Comparison of ENCODE assay signal across 10 cellular contexts in the genomic region with DNA sequence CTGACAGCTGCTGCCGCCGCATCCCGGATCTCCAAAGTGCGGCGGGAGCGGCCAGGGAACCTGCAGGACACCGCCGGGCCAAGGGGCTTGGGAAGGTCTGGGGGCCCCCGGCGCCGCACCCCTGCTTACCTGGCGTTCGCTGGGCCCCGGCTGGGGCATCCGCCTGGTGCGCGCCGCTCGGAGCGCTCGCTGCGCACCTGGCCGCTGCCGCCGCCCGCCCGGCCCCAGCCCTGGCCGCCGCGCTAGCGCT. TPM values are rescaled to one million over a fixed set of nuclear protein-coding genes. Genes with fewer than 3 reads are reported as not detected.
DNase-seq lines count a peak whose midpoint lies in the region; ATAC-seq, FAIRE-seq and TF ChIP-seq lines count a peak whose summit lies in the region.
"Had no signal": no experiment of that assay in that cellular context is flagged by ENCODE, and none has a peak within 500 bp of the region (broad histone marks: within the 10 kb centered on the region; RNA-seq: fewer than 3 reads in every experiment).

No MANE protein-coding gene starts in this region.

- WGBS in suprapubic skin: no CpG with 5 or more reads among the region's 31 CpGs

- peak overlapping the region; percentile 98 for H2AFZ ChIP-seq in GM23338

- H3K27me3 ChIP-seq in GM23338 (ENCODE audit: insufficient read depth) (peaks cover 62% of the 10 kb centered on the region), kidney epithelial cell (ENCODE audit: control insufficient read depth, insufficient read depth, low read length) (no peaks in the 10 kb centered on the region), suprapubic skin (no peaks in the 10 kb centered on the region), SJCRH30 (no peaks in the 10 kb centered on the region)
- H3K27me3 ChIP-seq in CD8-positive, alpha-beta T cell (ENCODE audit: insufficient read depth, low read length): peaks cover 11% of the 10 kb centered on the region

- TF ChIP-seq CTCF in GM23338 (conservative IDR thresholded peaks at IDR 0.05; ENCODE audit: low read depth in 2 of 2) (no peak), WTC11 (IDR thresholded peaks at IDR 0.05) (no peak), kidney epithelial cell (IDR thresholded peaks at IDR 0.05; ENCODE audit: insufficient read depth, low read length, poor library complexity, severe bottlenecking) (no peak), suprapubic skin (IDR thresholded peaks at IDR 0.05) (no peak)
- no peak for TF ChIP-seq CTCF in CD8-positive, alpha-beta T cell (IDR thresholded peaks at IDR 0.05)

- TF ChIP-seq EP300 in suprapubic skin (IDR thresholded peaks at IDR 0.05): no peak

- no peaks in the 10 kb centered on the region for H4K20me1 ChIP-seq in GM23338 (replicated peaks; ENCODE audit: insufficient read depth)

- 0 out of 2 replicates have a peak, but pooled peaks cover 7% of the 10 kb centered on the region for H3F3A ChIP-seq in GM23338 (replicated peaks; ENCODE audit: low read depth)

- no peak for DNase-seq in GM23338 (ENCODE audit: low spot score)
- DNase-seq in WTC11 (ENCODE audit: low spot score): no peak
- DNase-seq in kidney epithelial cell (ENCODE audit: low read depth): no peak
- DNase-seq in suprapubic skin (ENCODE audit: low spot score in 2 of 2): no peak
- no peak for DNase-seq in CD8-positive, alpha-beta T cell
- no peak for DNase-seq in SJCRH30
- no peak for DNase-seq in urothelium cell line (ENCODE audit: low spot score)
- DNase-seq in NOMO-1 treated with dmso at 0.1 percent for 144 hours (lab: John Stamatoyannopoulos, UW; ENCODE audit: unreplicated experiment): no peak
- DNase-seq: stimulated activated CD4-positive, alpha-beta T cell treated with anti-CD3 and anti-CD28 coated beads, Interleukin-4, amount 100 ng/mL, for 4 hours had no signal

- H3K4me3 Mint-ChIP-seq in GM23338 (peak overlapping the region; percentile 91), WTC11 (peak overlapping the region; percentile 88)
- H3K4me3 Mint-ChIP-seq in CD8-positive, alpha-beta T cell: no peak overlapping the region

- H3K4me2 ChIP-seq in GM23338: peak overlapping the region; percentile 98

- no peaks in the 10 kb centered on the region for H3K36me3 ChIP-seq in GM23338 (ENCODE audit: insufficient read depth)
- no peaks in the 10 kb centered on the region for H3K36me3 ChIP-seq in kidney epithelial cell (ENCODE audit: control insufficient read depth, insufficient read depth, low read length)
- H3K36me3 ChIP-seq in suprapubic skin: no peaks in the 10 kb centered on the region
- no peaks in the 10 kb centered on the region for H3K36me3 ChIP-seq in CD8-positive, alpha-beta T cell (ENCODE audit: insufficient read depth, low read length)
- no peaks in the 10 kb centered on the region for H3K36me3 ChIP-seq in SJCRH30

- ATAC-seq in GM23338 (no peak), WTC11 (no peak)
- no peak for ATAC-seq in CD8-positive, alpha-beta T cell

- H3K4me1 Mint-ChIP-seq in GM23338 (peaks cover 12% of the 10 kb centered on the region), WTC11 (peaks cover 26% of the 10 kb centered on the region)
- H3K4me1 Mint-ChIP-seq in CD8-positive, alpha-beta T cell (ENCODE audit: low read depth): peaks cover 12% of the 10 kb centered on the region

- H3K4me3 ChIP-seq in GM23338 (peak overlapping the region; percentile 90), kidney epithelial cell (ENCODE audit: low read depth, low read length) (peak overlapping the region; percentile 78), suprapubic skin (peak overlapping the region; percentile 84), SJCRH30 (no peak overlapping the region)
- H3K4me3 ChIP-seq in CD8-positive, alpha-beta T cell (ENCODE audit: low read depth, low read length): no peak overlapping the region

- H3K27ac ChIP-seq in GM23338 (ENCODE audit: low read depth): no peak overlapping the region
- peak overlapping the region; percentile 89 for H3K27ac ChIP-seq in suprapubic skin
- no peak overlapping the region for H3K27ac ChIP-seq in CD8-positive, alpha-beta T cell (ENCODE audit: low read depth, low read length)
- H3K27ac ChIP-seq in SJCRH30: no peak overlapping the region

- H3K9me3 ChIP-seq in suprapubic skin: no peaks in the 10 kb centered on the region
- H3K9me3 ChIP-seq in CD8-positive, alpha-beta T cell (ENCODE audit: low read length): no peaks in the 10 kb centered on the region
- no peaks in the 10 kb centered on the region for H3K9me3 ChIP-seq in SJCRH30 (replicated peaks)

- H3K9me2 ChIP-seq in GM23338 (ENCODE audit: insufficient read depth): no peaks in the 10 kb centered on the region

- no peak for FAIRE-seq in urothelium cell line (lab: Jason Lieb, UNC)
- FAIRE-seq: colon had no signal

- H3K4me1 ChIP-seq in GM23338 (ENCODE audit: insufficient read depth): no peaks in the 10 kb centered on the region
- peaks cover 39% of the 10 kb centered on the region for H3K4me1 ChIP-seq in suprapubic skin
- no peaks in the 10 kb centered on the region for H3K4me1 ChIP-seq in CD8-positive, alpha-beta T cell (ENCODE audit: insufficient read depth, low read length)
- H3K4me1 ChIP-seq in SJCRH30: no peaks in the 10 kb centered on the region

- H3K27ac Mint-ChIP-seq in GM23338 (no peak overlapping the region), WTC11 (no peak overlapping the region)
- no peak overlapping the region for H3K27ac Mint-ChIP-seq in CD8-positive, alpha-beta T cell

- intact Hi-C loops in CD8-positive, alpha-beta T cell (cut with DNase I, micrococcal nuclease): no loop called here

- POLR2A ChIA-PET in WTC11 (lab: Charles Lee): interaction anchor here (1.2 kb wide), 1 partner anchor 16 kb away, joined by 4 read pairs; no protein-coding TSS in a partner anchor
- POLR2A ChIA-PET in CD8-positive, alpha-beta T cell (lab: Charles Lee): no interaction called here

- H3K79me2 ChIP-seq in GM23338 (replicated peaks; ENCODE audit: insufficient read depth): no peaks in the 10 kb centered on the region; the same call in 1 of the 2 replicates

- CTCF ChIA-PET in WTC11 (lab: Charles Lee): interaction anchor here (1.0 to 1.2 kb wide), 4 partner anchors 41 to 172 kb away, joined by 3 to 4 read pairs (median 4); no protein-coding TSS in a partner anchor
- CTCF ChIA-PET in CD8-positive, alpha-beta T cell (lab: Charles Lee): no interaction called here

- H3K9me3 Mint-ChIP-seq in GM23338 (no peaks in the 10 kb centered on the region; the same call in 2 of the 3 replicates), WTC11 (no peaks in the 10 kb centered on the region)
- H3K9me3 Mint-ChIP-seq in CD8-positive, alpha-beta T cell: no peaks in the 10 kb centered on the region

- TF ChIP-seq POLR2A in suprapubic skin (IDR thresholded peaks at IDR 0.05): no peak

- H3K36me3 Mint-ChIP-seq in GM23338 (ENCODE audit: low read depth) (no peaks in the 10 kb centered on the region), WTC11 (no peaks in the 10 kb centered on the region)
- no peaks in the 10 kb centered on the region for H3K36me3 Mint-ChIP-seq in CD8-positive, alpha-beta T cell

- H3K27me3 Mint-ChIP-seq in GM23338 (ENCODE audit: insufficient read depth, low read depth, poor library complexity): peaks cover 44% of the 10 kb centered on the region
- peaks cover 53% of the 10 kb centered on the region for H3K27me3 Mint-ChIP-seq in WTC11 (ENCODE audit: low read depth)
- H3K27me3 Mint-ChIP-seq in CD8-positive, alpha-beta T cell (ENCODE audit: low read depth): peaks cover 38% of the 10 kb centered on the region

TF ChIP-seq in GM23338, 12 proteins besides CTCF, POLR2A, EP300 and RAD21 (continues in another document):
- no peak for TF ChIP-seq JUNB (IDR thresholded peaks at IDR 0.05; ENCODE audit: unreplicated experiment)
- no peak for TF ChIP-seq STAT1 (IDR thresholded peaks at IDR 0.05; ENCODE audit: unreplicated experiment)

TF ChIP-seq in WTC11, 78 proteins besides CTCF, POLR2A, EP300 and RAD21 (continues in another document):
- TF ChIP-seq, protein P1, sequence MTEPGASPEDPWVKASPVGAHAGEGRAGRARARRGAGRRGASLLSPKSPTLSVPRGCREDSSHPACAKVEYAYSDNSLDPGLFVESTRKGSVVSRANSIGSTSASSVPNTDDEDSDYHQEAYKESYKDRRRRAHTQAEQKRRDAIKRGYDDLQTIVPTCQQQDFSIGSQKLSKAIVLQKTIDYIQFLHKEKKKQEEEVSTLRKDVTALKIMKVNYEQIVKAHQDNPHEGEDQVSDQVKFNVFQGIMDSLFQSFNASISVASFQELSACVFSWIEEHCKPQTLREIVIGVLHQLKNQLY (CRISPR knock-in tag; IDR thresholded peaks at IDR 0.05): no peak
- TF ChIP-seq ZNF219 (CRISPR knock-in tag; IDR thresholded peaks at IDR 0.05; ENCODE audit: borderline replicate concordance) (no peak), CBFB (CRISPR knock-in tag; IDR thresholded peaks at IDR 0.05; ENCODE audit: low read depth) (no peak), FOXJ3 (CRISPR knock-in tag; IDR thresholded peaks at IDR 0.05; ENCODE audit: borderline replicate concordance) (no peak), ZNF317 (CRISPR knock-in tag; IDR thresholded peaks at IDR 0.05; ENCODE audit: borderline replicate concordance, low read depth) (no peak), RORB (CRISPR knock-in tag; IDR thresholded peaks at IDR 0.05) (no peak)
- TF ChIP-seq, protein P2, sequence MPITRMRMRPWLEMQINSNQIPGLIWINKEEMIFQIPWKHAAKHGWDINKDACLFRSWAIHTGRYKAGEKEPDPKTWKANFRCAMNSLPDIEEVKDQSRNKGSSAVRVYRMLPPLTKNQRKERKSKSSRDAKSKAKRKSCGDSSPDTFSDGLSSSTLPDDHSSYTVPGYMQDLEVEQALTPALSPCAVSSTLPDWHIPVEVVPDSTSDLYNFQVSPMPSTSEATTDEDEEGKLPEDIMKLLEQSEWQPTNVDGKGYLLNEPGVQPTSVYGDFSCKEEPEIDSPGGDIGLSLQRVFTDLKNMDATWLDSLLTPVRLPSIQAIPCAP (CRISPR knock-in tag; IDR thresholded peaks at IDR 0.05): no peak
- TF ChIP-seq, protein P3, sequence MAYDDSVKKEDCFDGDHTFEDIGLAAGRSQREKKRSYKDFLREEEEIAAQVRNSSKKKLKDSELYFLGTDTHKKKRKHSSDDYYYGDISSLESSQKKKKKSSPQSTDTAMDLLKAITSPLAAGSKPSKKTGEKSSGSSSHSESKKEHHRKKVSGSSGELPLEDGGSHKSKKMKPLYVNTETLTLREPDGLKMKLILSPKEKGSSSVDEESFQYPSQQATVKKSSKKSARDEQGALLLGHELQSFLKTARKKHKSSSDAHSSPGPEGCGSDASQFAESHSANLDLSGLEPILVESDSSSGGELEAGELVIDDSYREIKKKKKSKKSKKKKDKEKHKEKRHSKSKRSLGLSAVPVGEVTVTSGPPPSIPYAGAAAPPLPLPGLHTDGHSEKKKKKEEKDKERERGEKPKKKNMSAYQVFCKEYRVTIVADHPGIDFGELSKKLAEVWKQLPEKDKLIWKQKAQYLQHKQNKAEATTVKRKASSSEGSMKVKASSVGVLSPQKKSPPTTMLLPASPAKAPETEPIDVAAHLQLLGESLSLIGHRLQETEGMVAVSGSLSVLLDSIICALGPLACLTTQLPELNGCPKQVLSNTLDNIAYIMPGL (CRISPR knock-in tag; IDR thresholded peaks at IDR 0.05): no peak

RNA-seq across cellular contexts. Expression of a gene that starts 0.3 kb away (rescaled TPM):
- total RNA-seq in GM23338 (2014; rRNA removed; shearing (Covaris generic)): 3.0 and 3.9 TPM in 2 replicates
- polyA plus RNA-seq in GM23338 (2016; fragmentation: Nextera tagmentation; extraction: Ambion mirVana): 1.0 and 1.7 TPM in 2 replicates
- total RNA-seq in WTC11 (2021): 2.7 to 5.6 TPM (median 3.9 TPM) in 3 replicates
- total RNA-seq in kidney epithelial cell: 13.1 and 14.7 TPM in 2 replicates
- total RNA-seq in suprapubic skin: 10 to 100 TPM; 21.5 to 59.1 (median 26.0) TPM
- total RNA-seq in CD8-positive, alpha-beta T cell: not detected
- not detected in 2 replicates for total RNA-seq in SJCRH30 (2014; rRNA removed; shearing (Covaris generic))

Comparison
In these comparisons a context has a peak if more than half of its experiments do, and no peak if none do; other contexts are left out.
1. H3K4me3 ChIP-seq: peak in GM23338 (single experiment), kidney epithelial cell (single experiment) and suprapubic skin (single experiment); none in CD8-positive, alpha-beta T cell (single experiment) and SJCRH30 (single experiment).